Comparison of ENCODE assay signal across 21 cellular contexts in the genomic region with DNA sequence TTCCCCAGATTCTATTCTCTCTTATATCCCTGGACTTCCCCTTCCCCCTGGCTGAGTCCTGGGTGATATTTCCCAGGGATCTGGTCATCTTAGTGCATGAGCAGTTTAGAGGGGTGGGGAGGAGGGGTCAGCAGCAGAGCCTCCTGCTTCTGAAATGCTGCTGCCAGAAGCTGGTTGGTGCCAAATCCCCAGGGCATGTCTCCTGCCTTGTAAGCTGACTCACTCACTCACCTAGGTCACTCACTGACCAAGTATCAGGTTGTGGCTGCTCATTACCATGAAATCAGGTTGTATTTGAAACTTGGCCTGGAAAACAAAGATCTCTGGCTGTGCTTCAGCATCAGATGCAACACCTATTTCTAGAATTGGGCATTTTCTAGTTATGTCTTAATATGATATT. TPM values are rescaled to one million over a fixed set of nuclear protein-coding genes. Genes with fewer than 3 reads are reported as not detected.
DNase-seq lines count a peak whose midpoint lies in the region; ATAC-seq, FAIRE-seq and TF ChIP-seq lines count a peak whose summit lies in the region.
"Had no signal": no experiment of that assay in that cellular context is flagged by ENCODE, and none has a peak within 500 bp of the region (broad histone marks: within the 10 kb centered on the region; RNA-seq: fewer than 3 reads in every experiment).

No MANE protein-coding gene starts in this region.

- peak; percentile 94 for FAIRE-seq in keratinocyte (lab: Jason Lieb, UNC)
- FAIRE-seq: G401.6, GM12891 had no signal

- H3K4me2 ChIP-seq in PC-3 (ENCODE audit: low read length) (peak overlapping the region; percentile 86), keratinocyte (ENCODE audit: control insufficient read depth, extremely low read depth, insufficient read depth, low read depth, low read length) (peak overlapping the region; percentile 19)

- no peak for TF ChIP-seq CTCF in Calu3 (IDR thresholded peaks at IDR 0.05; ENCODE audit: unreplicated experiment)
- no peak for TF ChIP-seq CTCF in PC-3 (conservative IDR thresholded peaks at IDR 0.05; ENCODE audit: low read depth, low read length)
- TF ChIP-seq CTCF in body of pancreas (IDR thresholded peaks at IDR 0.05): no peak
- TF ChIP-seq CTCF in keratinocyte (optimal IDR thresholded peaks at IDR 0.05 in 1 of 3, IDR thresholded peaks at IDR 0.05 in 1 of 3, conservative IDR thresholded peaks at IDR 0.05 in 1 of 3; ENCODE audit: extremely low read depth in 1 of 3, insufficient read depth in 2 of 3, low read length in 3 of 3): no peak

- peaks cover 12% of the 10 kb centered on the region for H3K36me3 Mint-ChIP-seq in Calu3 (ENCODE audit: insufficient read depth, unreplicated experiment)
- H3K36me3 Mint-ChIP-seq in stimulated activated naive B cell treated with anti-CD40 and anti-IgM and Interleukin-4, amounts not matched to agents 10 μg/mL and 1 μg/mL and 100 μg/mL, for 72 hours: no peaks in the 10 kb centered on the region

- H3K27me3 Mint-ChIP-seq in Calu3 (ENCODE audit: unreplicated experiment): no peaks in the 10 kb centered on the region
- peaks cover 0 to 4% of the 10 kb centered on the region in 2 donors for H3K27me3 Mint-ChIP-seq in stimulated activated naive B cell treated with anti-CD40 and anti-IgM and Interleukin-4, amounts not matched to agents 10 μg/mL and 1 μg/mL and 100 μg/mL, for 72 hours

- no peaks in the 10 kb centered on the region for H3K9me2 ChIP-seq in PC-3 (replicated peaks; ENCODE audit: low read length)

- H4K20me1 ChIP-seq in PC-3 (ENCODE audit: low read length): no peaks in the 10 kb centered on the region
- no peaks in the 10 kb centered on the region for H4K20me1 ChIP-seq in keratinocyte (ENCODE audit: control insufficient read depth, extremely low read depth, insufficient read depth, low read length)

- H3K4me1 ChIP-seq in PC-3 (ENCODE audit: insufficient read depth, low read length) (peaks cover 48% of the 10 kb centered on the region), body of pancreas (peaks cover 13% of the 10 kb centered on the region), keratinocyte (ENCODE audit: control insufficient read depth, extremely low read depth, insufficient read depth, low read length) (peaks cover 20% of the 10 kb centered on the region)

- dilution Hi-C loops in keratinocyte (cut with MboI; ENCODE audit: extremely low pct_ligation_motif_present, low sequenced_read_pairs): no loop called here

- no peaks in the 10 kb centered on the region for H3K9me3 ChIP-seq in PC-3 (ENCODE audit: low read length)
- no peaks in the 10 kb centered on the region for H3K9me3 ChIP-seq in body of pancreas
- peaks cover 1% of the 10 kb centered on the region for H3K9me3 ChIP-seq in keratinocyte (ENCODE audit: control insufficient read depth, low read depth, low read length)
- H3K9me3 ChIP-seq: Caco-2 had no signal

- peaks cover 55% of the 10 kb centered on the region for H3K4me1 Mint-ChIP-seq in Calu3 (ENCODE audit: low read depth, unreplicated experiment)
- no peaks in the 10 kb centered on the region for H3K4me1 Mint-ChIP-seq in stimulated activated naive B cell treated with anti-CD40 and anti-IgM and Interleukin-4, amounts not matched to agents 10 μg/mL and 1 μg/mL and 100 μg/mL, for 72 hours

- peak overlapping the region; percentile 99 for H3K27ac ChIP-seq in PC-3 (ENCODE audit: low read length)
- H3K27ac ChIP-seq in body of pancreas: no peak overlapping the region
- peak overlapping the region; percentile 61 for H3K27ac ChIP-seq in keratinocyte (ENCODE audit: control insufficient read depth, insufficient read depth, low read length)

- intact Hi-C loops in Calu3 (cut with micrococcal nuclease; ENCODE audit: unreplicated experiment): no loop called here
- intact Hi-C loops in PC-3 (cut with micrococcal nuclease): loop anchor here (1.0 kb wide), 2 partner anchors 7 to 15 kb away; a partner anchor contains a TSS
- intact Hi-C loops in body of pancreas (cut with DNase I): no loop called here

- POLR2A ChIA-PET in PC-3 (lab: Charles Lee; ENCODE audit: unreplicated experiment): interaction anchor here (0.6 kb wide), 1 partner anchor 10 kb away, joined by 3 read pairs; no protein-coding TSS in a partner anchor

- no TSS peak for BruUV-seq in Calu3 (replicated peaks; lab: Mats Ljungman, UMichigan)
- no TSS peak for BruUV-seq in PC-3 (replicated peaks; lab: Mats Ljungman, UMichigan)

- peak overlapping the region; percentile 58 for H3K4me3 ChIP-seq in PC-3 (ENCODE audit: low read length)
- no peak overlapping the region for H3K4me3 ChIP-seq in body of pancreas
- no peak overlapping the region for H3K4me3 ChIP-seq in keratinocyte (ENCODE audit: control insufficient read depth in 2 of 3, extremely low read depth in 1 of 3, insufficient read depth in 2 of 3, low read depth in 1 of 3, low read length in 3 of 3)
- H3K4me3 ChIP-seq: MG63 had no signal

- peak overlapping the region; percentile 44 for H3K4me3 Mint-ChIP-seq in Calu3 (ENCODE audit: low read depth, unreplicated experiment)
- H3K4me3 Mint-ChIP-seq in stimulated activated naive B cell treated with anti-CD40 and anti-IgM and Interleukin-4, amounts not matched to agents 10 μg/mL and 1 μg/mL and 100 μg/mL, for 72 hours: no peak overlapping the region
- H3K4me3 Mint-ChIP-seq: HFFc6 had no signal

- peak; percentile 59 for DNase-seq in Calu3
- peak; percentile 92 for DNase-seq in PC-3
- DNase-seq in body of pancreas: peak in 1 of 4 donors; percentile 14
- no peak for DNase-seq in keratinocyte (ENCODE audit: low read depth, low spot score)
- DNase-seq in D341Med (ENCODE audit: low spot score): no peak
- DNase-seq in hepatic stellate cell (ENCODE audit: low spot score): no peak
- DNase-seq in stimulated activated naive B cell treated with anti-CD40 and anti-IgM and Interleukin-4, amounts not matched to agents 10 μg/mL and 1 μg/mL and 100 μg/mL, for 72 hours: no peak
- no peak for DNase-seq in SW 1271 (lab: John Stamatoyannopoulos, UW)
- DNase-seq: AML-193, Caco-2, DMS79, GOT3, HFFc6, KG1, MG63, NCI-H1092 treated with DMSO at 0.1 percent for 48 hours, NCI-H1694, NCI-H510A, NCI-H82 had no signal

- H3K36me3 ChIP-seq in PC-3 (ENCODE audit: low read depth, low read length) (peaks cover 36% of the 10 kb centered on the region), body of pancreas (replicated peaks in 1 of 2; ENCODE audit: insufficient read depth in 1 of 2, low read depth in 2 of 2) (no peaks in the 10 kb centered on the region), keratinocyte (ENCODE audit: control insufficient read depth in 2 of 2, extremely low read depth in 1 of 2, insufficient read depth in 2 of 2, low read length in 2 of 2) (peaks cover 0 to 3% of the 10 kb centered on the region in 2 experiments)
- H3K36me3 ChIP-seq: MG63 had no signal

- peaks cover 11% of the 10 kb centered on the region for H3F3A ChIP-seq in PC-3 (ENCODE audit: low read length, unreplicated experiment)

- H3K27ac Mint-ChIP-seq in Calu3 (ENCODE audit: unreplicated experiment): peak overlapping the region; percentile 88
- H3K27ac Mint-ChIP-seq in stimulated activated naive B cell treated with anti-CD40 and anti-IgM and Interleukin-4, amounts not matched to agents 10 μg/mL and 1 μg/mL and 100 μg/mL, for 72 hours: no peak overlapping the region
- H3K27ac Mint-ChIP-seq: HFFc6 had no signal

- CTCF ChIA-PET in Calu3 (lab: Charles Lee): interaction anchor here (0.6 to 1.3 kb wide), 5 partner anchors 9 to 156 kb away, joined by 4 to 11 read pairs (median 5); no protein-coding TSS in a partner anchor
- CTCF ChIA-PET in PC-3 (lab: Charles Lee): interaction anchor here (0.6 kb wide), 1 partner anchor 735 kb away, joined by 6 read pairs; no protein-coding TSS in a partner anchor

- no peaks in the 10 kb centered on the region for H3K9me1 ChIP-seq in keratinocyte (ENCODE audit: control insufficient read depth, extremely low read depth, insufficient read depth, low read length)

- no peak overlapping the region for H2AFZ ChIP-seq in PC-3 (ENCODE audit: low read length)
- H2AFZ ChIP-seq in keratinocyte (ENCODE audit: control insufficient read depth, low read length): no peak overlapping the region

- peak overlapping the region; percentile 89 for H3K9ac ChIP-seq in PC-3 (ENCODE audit: low read length)
- no peak overlapping the region for H3K9ac ChIP-seq in keratinocyte (ENCODE audit: control insufficient read depth, extremely low read depth, insufficient read depth, low read length)

- TF ChIP-seq POLR2A in body of pancreas (IDR thresholded peaks at IDR 0.05): no peak

- H3K79me2 ChIP-seq in PC-3 (ENCODE audit: low read length): peaks cover 82% of the 10 kb centered on the region
- no peaks in the 10 kb centered on the region for H3K79me2 ChIP-seq in keratinocyte (ENCODE audit: control insufficient read depth, insufficient read depth, low read length)

- ATAC-seq in PC-3 (peak; percentile 84), body of pancreas (peak; percentile 40)
- ATAC-seq in stimulated activated naive B cell treated with anti-CD40 and anti-IgM and Interleukin-4, amounts not matched to agents 10 μg/mL and 1 μg/mL and 100 μg/mL, for 72 hours (replicated peaks): no peak

- H3K9me3 Mint-ChIP-seq in Calu3 (ENCODE audit: low read depth, unreplicated experiment): peaks cover 2% of the 10 kb centered on the region
- peaks cover 0 to 7% of the 10 kb centered on the region in 2 donors for H3K9me3 Mint-ChIP-seq in stimulated activated naive B cell treated with anti-CD40 and anti-IgM and Interleukin-4, amounts not matched to agents 10 μg/mL and 1 μg/mL and 100 μg/mL, for 72 hours
- H3K9me3 Mint-ChIP-seq: HFFc6 had no signal

- no peaks in the 10 kb centered on the region for H3K27me3 ChIP-seq in PC-3 (ENCODE audit: low read length)
- no peaks in the 10 kb centered on the region for H3K27me3 ChIP-seq in body of pancreas
- no peaks in the 10 kb centered on the region for H3K27me3 ChIP-seq in keratinocyte (ENCODE audit: control insufficient read depth, extremely low read depth, insufficient read depth, low read length)
- H3K27me3 ChIP-seq: MG63 had no signal

RNA-seq across cellular contexts. Expression of a gene that starts 14.3 kb away (rescaled TPM):
- total RNA-seq in Calu3 (2022) (24.1 and 24.9 TPM in 2 replicates), PC-3 (2014; rRNA removed) (34.8 and 43.2 TPM in 2 replicates), body of pancreas (1 to 10 TPM; 7.3 to 9.6 TPM)
- 4.7 to 9.1 TPM (median 4.9 TPM) in 3 replicates for polyA plus RNA-seq in keratinocyte
- polyA plus RNA-seq in keratinocyte (2011; ENCODE audit: low read depth): 1.0 TPM
- polyA plus RNA-seq in keratinocyte (2011; cell fraction: cytosol; rRNA removed): 2.0 and 2.2 TPM in 2 replicates
- polyA plus RNA-seq in keratinocyte (2011; cell fraction: nucleus; rRNA removed): 6.4 and 8.5 TPM in 2 replicates
- polyA plus RNA-seq in keratinocyte (2012; ENCODE audit: low replicate concordance): 1.6 and 5.6 TPM in 2 replicates
- 13.6 to 22.9 TPM (median 19.5 TPM) in 3 replicates for polyA minus RNA-seq in keratinocyte
- polyA minus RNA-seq in keratinocyte (2011; cell fraction: cytosol; rRNA and poly(A)+ RNA removed): 3.6 TPM
- 16.4 and 22.8 TPM in 2 replicates for polyA minus RNA-seq in keratinocyte (2011; cell fraction: nucleus; rRNA and poly(A)+ RNA removed)

Comparison
In these comparisons a context has a peak if more than half of its experiments do, and no peak if none do; other contexts are left out.
1. DNase-seq: peak in Calu3 (single experiment) and PC-3 (single experiment); none in keratinocyte (single experiment), D341Med (single experiment), hepatic stellate cell (single experiment), stimulated activated naive B cell treated with anti-CD40 and anti-IgM and Interleukin-4, amounts not matched to agents 10 μg/mL and 1 μg/mL and 100 μg/mL, for 72 hours (single experiment) and SW 1271 (0 of 2).
2. ATAC-seq: peak in PC-3 (single experiment) and body of pancreas (single experiment); none in stimulated activated naive B cell treated with anti-CD40 and anti-IgM and Interleukin-4, amounts not matched to agents 10 μg/mL and 1 μg/mL and 100 μg/mL, for 72 hours (0 of 2).
3. H3K27ac ChIP-seq: peak in PC-3 (single experiment) and keratinocyte (single experiment); none in body of pancreas (0 of 4).